In the genomic region with DNA sequence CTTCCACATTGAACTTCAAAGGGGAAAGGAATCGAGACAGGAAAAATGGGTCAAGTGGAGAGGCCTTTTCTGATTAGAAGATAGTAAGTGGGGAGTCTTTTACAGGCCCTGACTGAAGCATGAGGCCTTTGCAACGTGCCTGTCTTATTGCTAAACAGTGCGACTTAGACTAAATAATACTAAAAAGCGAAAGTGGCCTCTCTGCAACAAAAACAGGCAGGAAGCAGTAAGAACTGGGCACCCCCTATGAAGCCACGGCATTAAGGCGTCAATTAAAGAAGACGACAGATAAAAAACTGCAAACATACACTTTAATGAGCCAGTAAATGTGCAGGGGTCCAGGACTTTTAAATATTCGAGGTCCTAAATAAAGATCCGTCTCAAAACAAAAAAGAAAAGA, we compare ENCODE assay signal across 23 cellular contexts.
"Had no signal": no experiment of that assay in that cellular context is flagged by ENCODE, and none has a peak within 500 bp of the region (broad histone marks: within the 10 kb centered on the region; RNA-seq: fewer than 3 reads in every experiment).

No MANE protein-coding gene starts in this region.

- H3K4me3 ChIP-seq: breast epithelium, neural progenitor cell, right atrium auricular region, tibial nerve had no signal

- ATAC-seq: activated CD8-positive, alpha-beta memory T cell treated with anti-CD3 and anti-CD28 coated beads, Interleukin-2, amount 10 ng/mL, durations not matched to agents 7 days and 5 days; activated CD8-positive, alpha-beta T cell treated with anti-CD3 and anti-CD28 coated beads, Interleukin-2, amount 10 ng/mL, durations not matched to agents 7 days and 5 days; activated naive CD4-positive, alpha-beta T cell treated with anti-CD3 and anti-CD28 coated beads, Interleukin-2, amount 50 U/mL, for 72 hours; activated T-cell treated with anti-CD3 and anti-CD28 coated beads, Interleukin-2, amount 50 U/mL, for 72 hours; left cardiac atrium had no signal

- H3K4me1 Mint-ChIP-seq: activated B cell treated with CpG ODN at 0.5 μM for 24 hours, naive B cell had no signal

- H3K9me3 ChIP-seq: breast epithelium, right atrium auricular region, tibial nerve had no signal

- H3K4me3 Mint-ChIP-seq: activated B cell treated with CpG ODN at 0.5 μM for 24 hours; activated CD8-positive, alpha-beta memory T cell treated with anti-CD3 and anti-CD28 coated beads, Interleukin-2, amount 10 ng/mL, durations not matched to agents 7 days and 5 days; activated CD8-positive, alpha-beta T cell treated with anti-CD3 and anti-CD28 coated beads, Interleukin-2, amount 10 ng/mL, durations not matched to agents 7 days and 5 days; activated T-cell treated with anti-CD3 and anti-CD28 coated beads, Interleukin-2, amount 50 U/mL, for 72 hours; dendritic cell treated with granulocyte-macrophage colony-stimulating factor and Interleukin-4, amounts not matched to agents 40 ng/mL and 50 ng/mL, for 4 days; mesothelial cell of epicardium; naive B cell; neural progenitor cell had no signal

- H3K9me3 Mint-ChIP-seq: activated B cell treated with CpG ODN at 0.5 μM for 24 hours; dendritic cell treated with granulocyte-macrophage colony-stimulating factor and Interleukin-4, amounts not matched to agents 40 ng/mL and 50 ng/mL, for 4 days; mesothelial cell of epicardium; naive B cell; neural progenitor cell had no signal

- H3K27me3 Mint-ChIP-seq: activated B cell treated with CpG ODN at 0.5 μM for 24 hours; activated CD8-positive, alpha-beta memory T cell treated with anti-CD3 and anti-CD28 coated beads, Interleukin-2, amount 10 ng/mL, durations not matched to agents 7 days and 5 days; dendritic cell treated with granulocyte-macrophage colony-stimulating factor and Interleukin-4, amounts not matched to agents 40 ng/mL and 50 ng/mL, for 4 days had no signal

- DNase-seq: activated B cell treated with CpG ODN at 0.5 μM for 24 hours; activated CD8-positive, alpha-beta memory T cell treated with anti-CD3 and anti-CD28 coated beads, Interleukin-2, amount 10 ng/mL, durations not matched to agents 7 days and 5 days; activated CD8-positive, alpha-beta T cell treated with anti-CD3 and anti-CD28 coated beads, Interleukin-2, amount 10 ng/mL, durations not matched to agents 7 days and 5 days; activated naive CD4-positive, alpha-beta T cell; activated T-cell treated with anti-CD3 and anti-CD28 coated beads, Interleukin-2, amount 50 U/mL, for 72 hours; central memory CD4-positive, alpha-beta T cell; glutamatergic neuron; islet precursor cell; left cardiac atrium; mammary epithelial cell; naive B cell; stimulated activated CD4-positive, alpha-beta T cell treated with anti-CD3 and anti-CD28 coated beads, Interleukin-15, amount 100 ng/mL, for 24 hours; stimulated activated CD4-positive, alpha-beta T cell treated with anti-CD3 and anti-CD28 coated beads, Interleukin-2, amount 100 ng/mL, for 24 hours; stimulated activated naive CD4-positive, alpha-beta T cell; T-helper 2 cell had no signal

- H3K4me2 ChIP-seq: neural progenitor cell had no signal

- H3K27ac Mint-ChIP-seq: activated B cell treated with CpG ODN at 0.5 μM for 24 hours; activated CD8-positive, alpha-beta memory T cell treated with anti-CD3 and anti-CD28 coated beads, Interleukin-2, amount 10 ng/mL, durations not matched to agents 7 days and 5 days; activated CD8-positive, alpha-beta T cell treated with anti-CD3 and anti-CD28 coated beads, Interleukin-2, amount 10 ng/mL, durations not matched to agents 7 days and 5 days; activated naive CD4-positive, alpha-beta T cell treated with anti-CD3 and anti-CD28 coated beads, Interleukin-2, amount 50 U/mL, for 72 hours; activated T-cell treated with anti-CD3 and anti-CD28 coated beads, Interleukin-2, amount 50 U/mL, for 72 hours; dendritic cell treated with granulocyte-macrophage colony-stimulating factor and Interleukin-4, amounts not matched to agents 40 ng/mL and 50 ng/mL, for 4 days; naive B cell; neural progenitor cell had no signal

- H3K36me3 Mint-ChIP-seq: activated CD8-positive, alpha-beta memory T cell treated with anti-CD3 and anti-CD28 coated beads, Interleukin-2, amount 10 ng/mL, durations not matched to agents 7 days and 5 days; naive B cell had no signal

- H3K9ac ChIP-seq: neural progenitor cell had no signal

- H3K27ac ChIP-seq: breast epithelium, epithelial cell of prostate, neural progenitor cell, right atrium auricular region, tibial nerve had no signal

- H3K4me1 ChIP-seq: neural progenitor cell, right atrium auricular region, tibial nerve had no signal

- H2AFZ ChIP-seq: neural progenitor cell had no signal

- H3K27me3 ChIP-seq: breast epithelium, neural progenitor cell, right atrium auricular region, tibial nerve had no signal

- H3K36me3 ChIP-seq: breast epithelium, neural progenitor cell, right atrium auricular region, tibial nerve had no signal
